Comparison of ENCODE assay signal across 2 cellular contexts in genomic region chr18:51523671-51524070, GRCh38.
TF ChIP-seq lines count a peak whose summit lies in the region.

No MANE protein-coding gene starts in this region.

TF ChIP-seq in HepG2, 621 proteins besides CTCF, POLR2A, EP300 and RAD21 (continued from another document):
- TF ChIP-seq, protein P1, sequence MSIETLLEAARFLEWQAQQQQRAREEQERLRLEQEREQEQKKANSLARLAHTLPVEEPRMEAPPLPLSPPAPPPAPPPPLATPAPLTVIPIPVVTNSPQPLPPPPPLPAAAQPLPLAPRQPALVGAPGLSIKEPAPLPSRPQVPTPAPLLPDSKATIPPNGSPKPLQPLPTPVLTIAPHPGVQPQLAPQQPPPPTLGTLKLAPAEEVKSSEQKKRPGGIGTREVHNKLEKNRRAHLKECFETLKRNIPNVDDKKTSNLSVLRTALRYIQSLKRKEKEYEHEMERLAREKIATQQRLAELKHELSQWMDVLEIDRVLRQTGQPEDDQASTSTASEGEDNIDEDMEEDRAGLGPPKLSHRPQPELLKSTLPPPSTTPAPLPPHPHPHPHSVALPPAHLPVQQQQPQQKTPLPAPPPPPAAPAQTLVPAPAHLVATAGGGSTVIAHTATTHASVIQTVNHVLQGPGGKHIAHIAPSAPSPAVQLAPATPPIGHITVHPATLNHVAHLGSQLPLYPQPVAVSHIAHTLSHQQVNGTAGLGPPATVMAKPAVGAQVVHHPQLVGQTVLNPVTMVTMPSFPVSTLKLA (IDR thresholded peaks at IDR 0.05) = peak; percentile 84
- no peak for TF ChIP-seq NFKB2 (CRISPR knock-in tag; IDR thresholded peaks at IDR 0.05; ENCODE audit: borderline replicate concordance)
- TF ChIP-seq ZNF101 (CRISPR knock-in tag; IDR thresholded peaks at IDR 0.05; ENCODE audit: borderline replicate concordance, low read depth) = no peak

TF ChIP-seq in K562, 482 proteins besides CTCF, POLR2A, EP300 and RAD21 (continued from another document):
- TF ChIP-seq ZNF639 (CRISPR knock-in tag; conservative IDR thresholded peaks at IDR 0.05 in 1 of 2, IDR thresholded peaks at IDR 0.05 in 1 of 2) (0 out of 4 replicates have a peak, but pooled peaks of 1 of the 2 experiments have one; percentile 36), ZNF274 (IDR thresholded peaks at IDR 0.05; ENCODE audit: borderline replicate concordance, low read depth, low read length) (no peak), MAFF (IDR thresholded peaks at IDR 0.05; ENCODE audit: low read length) (peak; percentile 18; the same call in 1 of the 2 replicates), FOXK1 (CRISPR knock-in tag; IDR thresholded peaks at IDR 0.05; ENCODE audit: borderline replicate concordance) (no peak), L3MBTL2 (IDR thresholded peaks at IDR 0.05) (peak; percentile 39; the same call in 1 of the 2 replicates), ZBTB11 (CRISPR knock-in tag; IDR thresholded peaks at IDR 0.05) (0 out of 6 replicates have a peak, but pooled peaks of 1 of the 3 experiments have one; percentile 17)
- TF ChIP-seq, protein P2, sequence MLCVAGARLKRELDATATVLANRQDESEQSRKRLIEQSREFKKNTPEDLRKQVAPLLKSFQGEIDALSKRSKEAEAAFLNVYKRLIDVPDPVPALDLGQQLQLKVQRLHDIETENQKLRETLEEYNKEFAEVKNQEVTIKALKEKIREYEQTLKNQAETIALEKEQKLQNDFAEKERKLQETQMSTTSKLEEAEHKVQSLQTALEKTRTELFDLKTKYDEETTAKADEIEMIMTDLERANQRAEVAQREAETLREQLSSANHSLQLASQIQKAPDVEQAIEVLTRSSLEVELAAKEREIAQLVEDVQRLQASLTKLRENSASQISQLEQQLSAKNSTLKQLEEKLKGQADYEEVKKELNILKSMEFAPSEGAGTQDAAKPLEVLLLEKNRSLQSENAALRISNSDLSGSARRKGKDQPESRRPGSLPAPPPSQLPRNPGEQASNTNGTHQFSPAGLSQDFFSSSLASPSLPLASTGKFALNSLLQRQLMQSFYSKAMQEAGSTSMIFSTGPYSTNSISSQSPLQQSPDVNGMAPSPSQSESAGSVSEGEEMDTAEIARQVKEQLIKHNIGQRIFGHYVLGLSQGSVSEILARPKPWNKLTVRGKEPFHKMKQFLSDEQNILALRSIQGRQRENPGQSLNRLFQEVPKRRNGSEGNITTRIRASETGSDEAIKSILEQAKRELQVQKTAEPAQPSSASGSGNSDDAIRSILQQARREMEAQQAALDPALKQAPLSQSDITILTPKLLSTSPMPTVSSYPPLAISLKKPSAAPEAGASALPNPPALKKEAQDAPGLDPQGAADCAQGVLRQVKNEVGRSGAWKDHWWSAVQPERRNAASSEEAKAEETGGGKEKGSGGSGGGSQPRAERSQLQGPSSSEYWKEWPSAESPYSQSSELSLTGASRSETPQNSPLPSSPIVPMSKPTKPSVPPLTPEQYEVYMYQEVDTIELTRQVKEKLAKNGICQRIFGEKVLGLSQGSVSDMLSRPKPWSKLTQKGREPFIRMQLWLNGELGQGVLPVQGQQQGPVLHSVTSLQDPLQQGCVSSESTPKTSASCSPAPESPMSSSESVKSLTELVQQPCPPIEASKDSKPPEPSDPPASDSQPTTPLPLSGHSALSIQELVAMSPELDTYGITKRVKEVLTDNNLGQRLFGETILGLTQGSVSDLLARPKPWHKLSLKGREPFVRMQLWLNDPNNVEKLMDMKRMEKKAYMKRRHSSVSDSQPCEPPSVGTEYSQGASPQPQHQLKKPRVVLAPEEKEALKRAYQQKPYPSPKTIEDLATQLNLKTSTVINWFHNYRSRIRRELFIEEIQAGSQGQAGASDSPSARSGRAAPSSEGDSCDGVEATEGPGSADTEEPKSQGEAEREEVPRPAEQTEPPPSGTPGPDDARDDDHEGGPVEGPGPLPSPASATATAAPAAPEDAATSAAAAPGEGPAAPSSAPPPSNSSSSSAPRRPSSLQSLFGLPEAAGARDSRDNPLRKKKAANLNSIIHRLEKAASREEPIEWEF (CRISPR knock-in tag; IDR thresholded peaks at IDR 0.05) = 0 out of 2 replicates have a peak, but pooled peaks have one; percentile 62
